ENCODE assay signal across 14 cellular contexts in genomic region chr9:10052181-10052580, GRCh38.
A peak's percentile ranks its signal among the peaks of the same experiment; 100 is the strongest.
DNase-seq lines count a peak whose midpoint lies in the region; TF ChIP-seq lines count a peak whose summit lies in the region.
"Had no signal": no experiment of that assay in that cellular context is flagged by ENCODE, and none has a peak within 500 bp of the region (broad histone marks: within the 10 kb centered on the region; RNA-seq: fewer than 3 reads in every experiment).

No MANE protein-coding gene starts in this region.

- no peak for TF ChIP-seq CTCF in choroid plexus epithelial cell (conservative IDR thresholded peaks at IDR 0.05; ENCODE audit: low read depth, low read length)
- no peak for TF ChIP-seq CTCF in transverse colon (IDR thresholded peaks at IDR 0.05)

- H3K4me3 ChIP-seq in choroid plexus epithelial cell (ENCODE audit: low read depth, low read length) (no peak overlapping the region), transverse colon (no peak overlapping the region)
- H3K4me3 ChIP-seq: BLaER1 treated with 17β-estradiol and CSF1 and Interleukin-3, amounts not matched to agents 10 nM and 100 nM; GM23248; HAP-1 had no signal

- no peaks in the 10 kb centered on the region for H3K9me3 ChIP-seq in transverse colon
- H3K9me3 ChIP-seq: BLaER1 treated with 17β-estradiol and CSF1 and Interleukin-3, amounts not matched to agents 10 nM and 100 nM; HAP-1 had no signal

- no peaks in the 10 kb centered on the region for H3K36me3 ChIP-seq in transverse colon
- H3K36me3 ChIP-seq: BLaER1 treated with 17β-estradiol and CSF1 and Interleukin-3, amounts not matched to agents 10 nM and 100 nM; HAP-1 had no signal

- peak; percentile 14 for DNase-seq in NCI-H1417 treated with DMSO at 0.1 percent for 48 hours (lab: John Stamatoyannopoulos, UW)
- DNase-seq in NCI-H1417 (lab: John Stamatoyannopoulos, UW), result no peak
- DNase-seq in NCI-H1105 (lab: John Stamatoyannopoulos, UW), result peak; percentile 13
- DNase-seq in choroid plexus epithelial cell (ENCODE audit: low read depth), result peak; percentile 3
- DNase-seq in putamen (ENCODE audit: low spot score), result peak; percentile 55
- no peak for DNase-seq in HT-29 (ENCODE audit: low spot score)
- DNase-seq in transverse colon, result no peak
- DNase-seq: Calu3; CD8-positive, alpha-beta T cell; DMS79 treated with DMSO at 0.1 percent for 48 hours; GF-D8; GM23248 had no signal

- no peak overlapping the region for H3K27ac ChIP-seq in transverse colon
- H3K27ac ChIP-seq: BLaER1 treated with 17β-estradiol and CSF1 and Interleukin-3, amounts not matched to agents 10 nM and 100 nM; GM23248 had no signal

- in situ Hi-C loops in transverse colon (cut with MboI; ENCODE audit: low pct_ligation_motif_present in 1 of 4, low pct_unique_long_range_greater_than_20kb in 1 of 4, low sequenced_read_pairs in 3 of 4), result loop anchor here in 1 of 4 donors (25.0 kb wide), 1 partner anchor 110 kb away; no protein-coding TSS in a partner anchor

- H3K4me1 ChIP-seq in transverse colon, result no peaks in the 10 kb centered on the region

- no peak for TF ChIP-seq POLR2A in transverse colon (IDR thresholded peaks at IDR 0.05)

- TF ChIP-seq EP300 in transverse colon (IDR thresholded peaks at IDR 0.05; ENCODE audit: low read depth), result no peak

- intact Hi-C loops in transverse colon (cut with DNase I; ENCODE audit: low total_unique reads), result no loop called here

- H3K27me3 ChIP-seq in transverse colon, result no peaks in the 10 kb centered on the region
- H3K27me3 ChIP-seq: BLaER1 treated with 17β-estradiol and CSF1 and Interleukin-3, amounts not matched to agents 10 nM and 100 nM had no signal

- 65 to 75% methylated on average over 1 of the region's 1 CpG for WGBS in transverse colon (ENCODE audit: low coverage in 1 of 2), 2 donors

Comparison
In these comparisons a context has a peak if more than half of its experiments do, and no peak if none do; other contexts are left out.
1. DNase-seq: peak in NCI-H1417 treated with DMSO at 0.1 percent for 48 hours (single experiment), NCI-H1105 (single experiment), choroid plexus epithelial cell (single experiment) and putamen (single experiment); none in NCI-H1417 (0 of 3), HT-29 (single experiment) and transverse colon (single experiment).